In the genomic region with DNA sequence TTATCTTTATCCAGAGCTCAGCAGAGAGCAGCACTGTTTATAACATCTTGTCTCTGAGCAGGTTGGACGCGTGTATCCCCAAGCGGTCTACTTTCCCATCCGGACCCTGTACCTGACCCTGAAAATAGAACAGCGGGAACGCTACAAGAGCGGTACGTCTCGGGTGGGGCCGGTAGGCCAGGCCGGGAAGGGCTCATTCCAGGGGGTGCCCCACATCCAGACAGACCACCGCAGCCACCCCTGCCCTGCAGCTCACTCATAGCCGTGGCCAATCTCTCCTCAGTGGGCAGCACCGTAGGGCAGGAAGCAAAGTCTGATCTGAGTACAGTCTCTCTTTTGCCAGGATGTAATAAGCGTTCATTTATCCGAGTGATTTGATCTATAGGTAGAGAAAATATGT, we compare ENCODE assay signal across 18 cellular contexts.
DNase-seq lines count a peak whose midpoint lies in the region; ATAC-seq and TF ChIP-seq lines count a peak whose summit lies in the region.
"Had no signal": no experiment of that assay in that cellular context is flagged by ENCODE, and none has a peak within 500 bp of the region (broad histone marks: within the 10 kb centered on the region; RNA-seq: fewer than 3 reads in every experiment).

No MANE protein-coding gene starts in this region.

- H3K27me3 ChIP-seq in endodermal cell (ENCODE audit: control insufficient read depth, insufficient read depth, low read length, poor library complexity, severe bottlenecking) = no peaks in the 10 kb centered on the region

- no peaks in the 10 kb centered on the region for H3K9me3 ChIP-seq in endodermal cell (ENCODE audit: control insufficient read depth, low read length)

- no peak overlapping the region for H3K27ac ChIP-seq in endodermal cell (ENCODE audit: low read depth, low read length)
- H3K27ac ChIP-seq: C4-2B had no signal

- H3K4me3 ChIP-seq in endodermal cell (ENCODE audit: low read length) = no peak overlapping the region
- H3K4me3 ChIP-seq: GM23338 had no signal

- peak overlapping the region; percentile 4 for H3K27ac Mint-ChIP-seq in activated naive CD8-positive, alpha-beta T cell
- no peak overlapping the region for H3K27ac Mint-ChIP-seq in activated naive CD8-positive, alpha-beta T cell treated with anti-CD3 and anti-CD28 coated beads, Interleukin-2, amount 50 U/mL, for 24 hours
- H3K27ac Mint-ChIP-seq in endodermal cell = peak overlapping the region; percentile 31
- H3K27ac Mint-ChIP-seq: B cell, GM23338 had no signal

- TF ChIP-seq CTCF in endodermal cell (conservative IDR thresholded peaks at IDR 0.05) = no peak

- H3K4me1 Mint-ChIP-seq in activated naive CD8-positive, alpha-beta T cell (ENCODE audit: low read depth) = peaks cover 49% of the 10 kb centered on the region
- H3K4me1 Mint-ChIP-seq in activated naive CD8-positive, alpha-beta T cell treated with anti-CD3 and anti-CD28 coated beads, Interleukin-2, amount 50 U/mL, for 24 hours = peaks cover 36% of the 10 kb centered on the region
- H3K4me1 Mint-ChIP-seq in endodermal cell = no peaks in the 10 kb centered on the region
- H3K4me1 Mint-ChIP-seq: GM23338 had no signal

- H3K36me3 ChIP-seq in endodermal cell (ENCODE audit: control insufficient read depth, insufficient read depth, low read length) = peaks cover 91% of the 10 kb centered on the region

- no peak for ATAC-seq in activated naive CD8-positive, alpha-beta T cell treated with anti-CD3 and anti-CD28 coated beads, Interleukin-2, amount 50 U/mL, for 24 hours
- ATAC-seq in sciatic nerve (no peak), HG03521 (IDR thresholded peaks at IDR 0.05; ENCODE audit: unreplicated experiment) (no peak), HG03159 (IDR thresholded peaks at IDR 0.05; ENCODE audit: unreplicated experiment) (no peak)
- ATAC-seq: GM23338, HepG2 had no signal

- WGBS in endodermal cell (ENCODE audit: insufficient coverage in 1 of 2, insufficient read length in 1 of 2), 2 experiments = 95 to 100% methylated on average over 8 to 16 of the region's 16 CpGs

- no peaks in the 10 kb centered on the region for H3K27me3 Mint-ChIP-seq in activated naive CD8-positive, alpha-beta T cell
- H3K27me3 Mint-ChIP-seq in activated naive CD8-positive, alpha-beta T cell treated with anti-CD3 and anti-CD28 coated beads, Interleukin-2, amount 50 U/mL, for 24 hours = no peaks in the 10 kb centered on the region
- no peaks in the 10 kb centered on the region for H3K27me3 Mint-ChIP-seq in endodermal cell (ENCODE audit: insufficient read depth)
- H3K27me3 Mint-ChIP-seq: B cell; CD4-positive, alpha-beta memory T cell had no signal

- no peaks in the 10 kb centered on the region for H3K9me3 Mint-ChIP-seq in activated naive CD8-positive, alpha-beta T cell (ENCODE audit: low read depth)
- no peaks in the 10 kb centered on the region for H3K9me3 Mint-ChIP-seq in activated naive CD8-positive, alpha-beta T cell treated with anti-CD3 and anti-CD28 coated beads, Interleukin-2, amount 50 U/mL, for 24 hours
- H3K9me3 Mint-ChIP-seq in endodermal cell = peaks cover under 1% of the 10 kb centered on the region
- H3K9me3 Mint-ChIP-seq: CD4-positive, alpha-beta memory T cell; GM23338 had no signal

- H3K4me3 Mint-ChIP-seq in activated naive CD8-positive, alpha-beta T cell = no peak overlapping the region
- no peak overlapping the region for H3K4me3 Mint-ChIP-seq in activated naive CD8-positive, alpha-beta T cell treated with anti-CD3 and anti-CD28 coated beads, Interleukin-2, amount 50 U/mL, for 24 hours
- H3K4me3 Mint-ChIP-seq in endodermal cell = no peak overlapping the region
- H3K4me3 Mint-ChIP-seq: B cell; CD4-positive, alpha-beta memory T cell; GM23338 had no signal

- H3K4me1 ChIP-seq in endodermal cell (ENCODE audit: control insufficient read depth, insufficient read depth, low read length) = no peaks in the 10 kb centered on the region

- peaks cover 14% of the 10 kb centered on the region for H3K36me3 Mint-ChIP-seq in activated naive CD8-positive, alpha-beta T cell
- H3K36me3 Mint-ChIP-seq in activated naive CD8-positive, alpha-beta T cell treated with anti-CD3 and anti-CD28 coated beads, Interleukin-2, amount 50 U/mL, for 24 hours (ENCODE audit: low read depth) = peaks cover 68% of the 10 kb centered on the region
- H3K36me3 Mint-ChIP-seq in endodermal cell (ENCODE audit: low read depth) = peaks cover 80% of the 10 kb centered on the region

- DNase-seq in activated naive CD8-positive, alpha-beta T cell treated with anti-CD3 and anti-CD28 coated beads, Interleukin-2, amount 50 U/mL, for 24 hours = no peak
- DNase-seq in D341Med (ENCODE audit: low spot score) (peak; percentile 16), endodermal cell (no peak), sciatic nerve (ENCODE audit: low spot score) (peak; percentile 42), foreskin melanocyte (no peak)
- DNase-seq: CD4-positive, alpha-beta memory T cell; DMS153; DMS79 treated with DMSO at 0.1 percent for 48 hours; EL; GDM1; H7 had no signal

- intact Hi-C loops in sciatic nerve (cut with DNase I) = no loop called here

- H3K9ac ChIP-seq in endodermal cell (ENCODE audit: extremely low read depth, low read length, poor library complexity, severe bottlenecking) = no peak overlapping the region

Comparison
In these comparisons a context has a peak if more than half of its experiments do, and no peak if none do; other contexts are left out.
1. DNase-seq: peak in D341Med (single experiment) and sciatic nerve (single experiment); none in activated naive CD8-positive, alpha-beta T cell treated with anti-CD3 and anti-CD28 coated beads, Interleukin-2, amount 50 U/mL, for 24 hours (single experiment), endodermal cell (single experiment) and foreskin melanocyte (single experiment).